Comparison of ENCODE assay signal across 9 cellular contexts in genomic region chr10:17512341-17513001, GRCh38. TPM values are rescaled to one million over a fixed set of nuclear protein-coding genes. Genes with fewer than 3 reads are reported as not detected.
DNase-seq lines count a peak whose midpoint lies in the region; ATAC-seq, FAIRE-seq and TF ChIP-seq lines count a peak whose summit lies in the region.
"Had no signal": no experiment of that assay in that cellular context is flagged by ENCODE, and none has a peak within 500 bp of the region (broad histone marks: within the 10 kb centered on the region; RNA-seq: fewer than 3 reads in every experiment).

No MANE protein-coding gene starts in this region.

- H3K9me3 ChIP-seq in right lobe of liver (no peaks in the 10 kb centered on the region), HepG2 (ENCODE audit: low read length) (no peaks in the 10 kb centered on the region), keratinocyte (ENCODE audit: control insufficient read depth, low read depth, low read length) (no peaks in the 10 kb centered on the region), aorta (ENCODE audit: control insufficient read depth, low read length) (peaks cover 2% of the 10 kb centered on the region)
- H3K9me3 ChIP-seq: gastrocnemius medialis had no signal

- in situ Hi-C loops in HepG2 (cut with HindIII; ENCODE audit: extremely low pct_ligation_motif_present, low pct_unique_long_range_greater_than_20kb), result no loop called here

- no peaks in the 10 kb centered on the region for H3K36me3 Mint-ChIP-seq in stimulated activated naive B cell treated with anti-CD40 and anti-IgM and Interleukin-4, amounts not matched to agents 10 μg/mL and 1 μg/mL and 100 μg/mL, for 72 hours

- FAIRE-seq in HepG2 (lab: Jason Lieb, UNC) (no peak), keratinocyte (lab: Jason Lieb, UNC) (peak; percentile 99)

- H4K20me1 ChIP-seq in HepG2 (ENCODE audit: insufficient read depth, low read length) (no peaks in the 10 kb centered on the region), keratinocyte (ENCODE audit: control insufficient read depth, extremely low read depth, insufficient read depth, low read length) (no peaks in the 10 kb centered on the region)

- H3K36me3 ChIP-seq in right lobe of liver (no peaks in the 10 kb centered on the region), HepG2 (replicated peaks in 1 of 2; ENCODE audit: control insufficient read depth in 1 of 2, insufficient read depth in 2 of 2, low read length in 2 of 2) (no peaks in the 10 kb centered on the region), keratinocyte (ENCODE audit: control insufficient read depth in 2 of 2, extremely low read depth in 1 of 2, insufficient read depth in 2 of 2, low read length in 2 of 2) (no peaks in the 10 kb centered on the region), aorta (ENCODE audit: control insufficient read depth in 1 of 2, insufficient read depth in 2 of 2, low read length in 1 of 2) (no peaks in the 10 kb centered on the region)
- H3K36me3 ChIP-seq: gastrocnemius medialis had no signal

- CTCF ChIA-PET in HepG2 (lab: Yijun Ruan, JAX; ENCODE audit: low intra/inter-chr PET ratio, low total read pairs), result no interaction called here

- DNase-seq in right lobe of liver (peak in 1 of 3 donors; percentile 44), HepG2 (ENCODE audit: low spot score) (no peak), astrocyte of the hippocampus (ENCODE audit: low read depth, low spot score) (peak; percentile 98), keratinocyte (ENCODE audit: low read depth, low spot score) (peak; percentile 52), aorta (peak; percentile 78 to 79), NOMO-1 (lab: John Stamatoyannopoulos, UW; ENCODE audit: unreplicated experiment in 2 of 2) (no peak), SKM-1 (lab: John Stamatoyannopoulos, UW; ENCODE audit: unreplicated experiment) (no peak)
- no peak for DNase-seq in stimulated activated naive B cell treated with anti-CD40 and anti-IgM and Interleukin-4, amounts not matched to agents 10 μg/mL and 1 μg/mL and 100 μg/mL, for 72 hours
- DNase-seq: gastrocnemius medialis had no signal

- no peak overlapping the region for H3K4me3 Mint-ChIP-seq in stimulated activated naive B cell treated with anti-CD40 and anti-IgM and Interleukin-4, amounts not matched to agents 10 μg/mL and 1 μg/mL and 100 μg/mL, for 72 hours

- no peaks in the 10 kb centered on the region for H3K27me3 ChIP-seq in right lobe of liver
- H3K27me3 ChIP-seq in HepG2 (ENCODE audit: control insufficient read depth in 1 of 2, insufficient read depth in 2 of 2, low read length in 2 of 2), result peaks cover 0 to 4% of the 10 kb centered on the region in 2 experiments; a peak in 2 of 5 replicates
- no peaks in the 10 kb centered on the region for H3K27me3 ChIP-seq in keratinocyte (ENCODE audit: control insufficient read depth, extremely low read depth, insufficient read depth, low read length)
- peaks cover 0 to 2% of the 10 kb centered on the region in 2 donors for H3K27me3 ChIP-seq in aorta (ENCODE audit: control insufficient read depth in 1 of 2, insufficient read depth in 2 of 2, low read length in 1 of 2)
- H3K27me3 ChIP-seq: gastrocnemius medialis had no signal

- peaks cover 8 to 12% of the 10 kb centered on the region in 2 donors for H3K9me3 Mint-ChIP-seq in stimulated activated naive B cell treated with anti-CD40 and anti-IgM and Interleukin-4, amounts not matched to agents 10 μg/mL and 1 μg/mL and 100 μg/mL, for 72 hours

- WGBS in right lobe of liver (ENCODE audit: insufficient coverage, low coverage, low lambda C conversion rate, missing lambda C conversion rate), result 52% methylated on average over 5 of the region's 5 CpGs
- WGBS in HepG2 (ENCODE audit: low lambda C conversion rate), result 37% methylated on average over 5 of the region's 5 CpGs
- WGBS in aorta, 2 donors, result 53 to 60% methylated on average over 5 of the region's 5 CpGs

- TF ChIP-seq CTCF in right lobe of liver (IDR thresholded peaks at IDR 0.05), result no peak
- TF ChIP-seq CTCF in HepG2 (CRISPR knock-in tag; IDR thresholded peaks at IDR 0.05), result no peak
- TF ChIP-seq CTCF in keratinocyte (optimal IDR thresholded peaks at IDR 0.05 in 1 of 3, IDR thresholded peaks at IDR 0.05 in 1 of 3, conservative IDR thresholded peaks at IDR 0.05 in 1 of 3; ENCODE audit: extremely low read depth in 1 of 3, insufficient read depth in 2 of 3, low read length in 3 of 3), result no peak

- peaks cover 5 to 8% of the 10 kb centered on the region in 2 donors for H3K27me3 Mint-ChIP-seq in stimulated activated naive B cell treated with anti-CD40 and anti-IgM and Interleukin-4, amounts not matched to agents 10 μg/mL and 1 μg/mL and 100 μg/mL, for 72 hours

- POLR2A ChIA-PET in HepG2 (lab: Yijun Ruan, JAX), result no interaction called here

- intact Hi-C loops in right lobe of liver (cut with DNase I) (no loop called here), HepG2 (cut with micrococcal nuclease; ENCODE audit: unreplicated experiment) (no loop called here), aorta (cut with DNase I) (no loop called here)

- H3K4me1 ChIP-seq in right lobe of liver (no peaks in the 10 kb centered on the region), HepG2 (ENCODE audit: insufficient read depth, low read length) (no peaks in the 10 kb centered on the region), keratinocyte (ENCODE audit: control insufficient read depth, extremely low read depth, insufficient read depth, low read length) (peaks cover 27% of the 10 kb centered on the region), aorta (ENCODE audit: control insufficient read depth in 1 of 2, insufficient read depth in 2 of 2, low read length in 2 of 2) (peaks cover 0 to 2% of the 10 kb centered on the region in 2 donors)
- H3K4me1 ChIP-seq: gastrocnemius medialis had no signal

- H3K4me1 Mint-ChIP-seq in stimulated activated naive B cell treated with anti-CD40 and anti-IgM and Interleukin-4, amounts not matched to agents 10 μg/mL and 1 μg/mL and 100 μg/mL, for 72 hours, result no peaks in the 10 kb centered on the region

- H3K79me2 ChIP-seq in HepG2 (ENCODE audit: insufficient read depth, low read length) (no peaks in the 10 kb centered on the region), keratinocyte (ENCODE audit: control insufficient read depth, insufficient read depth, low read length) (no peaks in the 10 kb centered on the region)

- dilution Hi-C loops in keratinocyte (cut with MboI; ENCODE audit: extremely low pct_ligation_motif_present, low sequenced_read_pairs), result no loop called here

- TF ChIP-seq EP300 in HepG2 (IDR thresholded peaks at IDR 0.05; ENCODE audit: low read depth in 2 of 2, low read length in 2 of 2) (no peak), HepG2 (CRISPR knock-in tag; IDR thresholded peaks at IDR 0.05; ENCODE audit: borderline replicate concordance) (no peak)

- H3K4me3 ChIP-seq in right lobe of liver, result no peak overlapping the region
- no peak overlapping the region for H3K4me3 ChIP-seq in HepG2 (replicated peaks in 1 of 3; ENCODE audit: insufficient read depth in 1 of 3, low read depth in 2 of 3, low read length in 3 of 3)
- H3K4me3 ChIP-seq in keratinocyte (ENCODE audit: control insufficient read depth in 2 of 3, extremely low read depth in 1 of 3, insufficient read depth in 2 of 3, low read depth in 1 of 3, low read length in 3 of 3), result peak overlapping the region in 2 of 3 experiments; percentile 11 to 16
- H3K4me3 ChIP-seq in aorta (ENCODE audit: low read length in 2 of 2), result no peak overlapping the region
- H3K4me3 ChIP-seq: gastrocnemius medialis had no signal

- no TSS peak for BruUV-seq in HepG2 (replicated peaks; lab: Mats Ljungman, UMichigan)

- no peak overlapping the region for H3K27ac Mint-ChIP-seq in stimulated activated naive B cell treated with anti-CD40 and anti-IgM and Interleukin-4, amounts not matched to agents 10 μg/mL and 1 μg/mL and 100 μg/mL, for 72 hours

- H3K9ac ChIP-seq in HepG2 (ENCODE audit: insufficient read depth, low read depth, low read length), result no peak overlapping the region
- H3K9ac ChIP-seq in keratinocyte (ENCODE audit: control insufficient read depth, extremely low read depth, insufficient read depth, low read length), result peak overlapping the region; percentile 45

- H2AFZ ChIP-seq in HepG2 (ENCODE audit: low read length) (no peak overlapping the region), keratinocyte (ENCODE audit: control insufficient read depth, low read length) (peak overlapping the region; percentile 81)

- no peaks in the 10 kb centered on the region for H3K9me1 ChIP-seq in keratinocyte (ENCODE audit: control insufficient read depth, extremely low read depth, insufficient read depth, low read length)

- no peak overlapping the region for H3K27ac ChIP-seq in right lobe of liver
- no peak overlapping the region for H3K27ac ChIP-seq in HepG2 (ENCODE audit: extremely low read length, insufficient read depth, low read length)
- H3K27ac ChIP-seq in keratinocyte (ENCODE audit: control insufficient read depth, insufficient read depth, low read length), result peak overlapping the region; percentile 87
- H3K27ac ChIP-seq in aorta (ENCODE audit: low read depth in 1 of 2, low read length in 2 of 2), result no peak overlapping the region

- TF ChIP-seq RAD21 in HepG2 (CRISPR knock-in tag; IDR thresholded peaks at IDR 0.05), result no peak

- H3K4me2 ChIP-seq in HepG2 (ENCODE audit: low read depth, low read length) (no peak overlapping the region), keratinocyte (ENCODE audit: control insufficient read depth, extremely low read depth, insufficient read depth, low read depth, low read length) (peak overlapping the region; percentile 81)

- ATAC-seq in right lobe of liver (peak; percentile 38 to 58 (median 54)), HepG2 (no peak), aorta (ENCODE audit: low FRiP score) (peak; percentile 51)
- no peak for ATAC-seq in stimulated activated naive B cell treated with anti-CD40 and anti-IgM and Interleukin-4, amounts not matched to agents 10 μg/mL and 1 μg/mL and 100 μg/mL, for 72 hours (replicated peaks)
- ATAC-seq: gastrocnemius medialis had no signal

- TF ChIP-seq POLR2A in right lobe of liver (IDR thresholded peaks at IDR 0.05) (no peak), HepG2 (IDR thresholded peaks at IDR 0.05; ENCODE audit: insufficient read depth in 1 of 2, low read depth in 2 of 2, low read length in 2 of 2) (no peak)

RNA-seq across cellular contexts. Expression of gene ST8SIA6, which starts 58.1 kb away (rescaled TPM):
- 1 to 10 TPM in 4 of 6 experiments, under 1 TPM in 2; 0.39 to 2.2 (median 1.4) TPM for total RNA-seq in right lobe of liver
- not detected in 2 replicates for total RNA-seq in HepG2 (2016; rRNA removed; fragmentation: Illumina TruSeq; extraction: Trizol)
- total RNA-seq in HepG2 (2016; cell fraction: cytosol; rRNA removed; fragmentation: Illumina TruSeq; extraction: Trizol; ENCODE audit: low read depth), result not detected in 2 replicates
- not detected in 2 replicates for total RNA-seq in HepG2 (2016; cell fraction: insoluble cytoplasmic fraction; rRNA removed; fragmentation: Illumina TruSeq; extraction: Trizol)
- total RNA-seq in HepG2 (2016; cell fraction: membrane; rRNA removed; fragmentation: Illumina TruSeq; extraction: Trizol), result not detected in 2 replicates
- not detected in 2 replicates for total RNA-seq in HepG2 (2016; cell fraction: nucleus; rRNA removed; fragmentation: Illumina TruSeq; extraction: Trizol)
- not detected in 2 replicates for polyA plus RNA-seq in HepG2 (2011; rRNA removed)
- not detected in 2 replicates for polyA plus RNA-seq in HepG2 (2011; cell fraction: cytosol; rRNA removed)
- polyA plus RNA-seq in HepG2 (2011; cell fraction: nucleus; rRNA removed), result not detected in 2 replicates
- not detected in 2 replicates for polyA plus RNA-seq in HepG2 (2012)
- not detected in 2 replicates for polyA plus RNA-seq in HepG2 (2016; cell fraction: cytosol; fragmentation: Illumina TruSeq; extraction: Trizol; ENCODE audit: low read depth)
- polyA plus RNA-seq in HepG2 (2016; cell fraction: insoluble cytoplasmic fraction; fragmentation: Illumina TruSeq; extraction: Trizol; ENCODE audit: low read depth), result not detected in 2 replicates
- polyA plus RNA-seq in HepG2 (2016; cell fraction: membrane; fragmentation: Illumina TruSeq; extraction: Trizol; ENCODE audit: low read depth), result not detected in 2 replicates
- not detected in 2 replicates for polyA plus RNA-seq in HepG2 (2016; cell fraction: nucleus; fragmentation: Illumina TruSeq; extraction: Trizol; ENCODE audit: insufficient read depth, low read depth)
- not detected in 2 replicates for polyA minus RNA-seq in HepG2 (2011; rRNA and poly(A)+ RNA removed; ENCODE audit: low replicate concordance)
- not detected in 2 replicates for polyA minus RNA-seq in HepG2 (2011; cell fraction: cytosol; rRNA and poly(A)+ RNA removed)
- not detected in 2 replicates for polyA minus RNA-seq in HepG2 (2011; cell fraction: nucleus; rRNA and poly(A)+ RNA removed)
- polyA plus RNA-seq in keratinocyte, result not detected in 3 replicates
- not detected for polyA plus RNA-seq in keratinocyte (2011; ENCODE audit: low read depth)
- polyA plus RNA-seq in keratinocyte (2011; cell fraction: cytosol; rRNA removed), result not detected in 2 replicates
- not detected in 2 replicates for polyA plus RNA-seq in keratinocyte (2011; cell fraction: nucleus; rRNA removed)
- polyA plus RNA-seq in keratinocyte (2012; ENCODE audit: low replicate concordance), result not detected in 2 replicates
- polyA minus RNA-seq in keratinocyte, result not detected in 3 replicates
- polyA minus RNA-seq in keratinocyte (2011; cell fraction: cytosol; rRNA and poly(A)+ RNA removed), result not detected
- not detected in 2 replicates for polyA minus RNA-seq in keratinocyte (2011; cell fraction: nucleus; rRNA and poly(A)+ RNA removed)
- total RNA-seq in aorta, result 1 to 10 TPM; 2.4 to 2.9 TPM
- under 1 TPM in 1 of 2 donors, not detected in 1; 0.10 TPM for polyA plus RNA-seq in aorta

Comparison
In these comparisons a context has a peak if more than half of its experiments do, and no peak if none do; other contexts are left out.
1. ATAC-seq: peak in right lobe of liver (4 of 4) and aorta (single experiment); none in HepG2 (single experiment) and stimulated activated naive B cell treated with anti-CD40 and anti-IgM and Interleukin-4, amounts not matched to agents 10 μg/mL and 1 μg/mL and 100 μg/mL, for 72 hours (0 of 2).
2. DNase-seq: peak in astrocyte of the hippocampus (single experiment), keratinocyte (single experiment) and aorta (2 of 2); none in HepG2 (single experiment), NOMO-1 (0 of 2), SKM-1 (single experiment) and stimulated activated naive B cell treated with anti-CD40 and anti-IgM and Interleukin-4, amounts not matched to agents 10 μg/mL and 1 μg/mL and 100 μg/mL, for 72 hours (single experiment).
3. H3K4me3 ChIP-seq: peak in keratinocyte (2 of 3); none in right lobe of liver (0 of 3), HepG2 (0 of 3) and aorta (0 of 2).